In the genomic region with DNA sequence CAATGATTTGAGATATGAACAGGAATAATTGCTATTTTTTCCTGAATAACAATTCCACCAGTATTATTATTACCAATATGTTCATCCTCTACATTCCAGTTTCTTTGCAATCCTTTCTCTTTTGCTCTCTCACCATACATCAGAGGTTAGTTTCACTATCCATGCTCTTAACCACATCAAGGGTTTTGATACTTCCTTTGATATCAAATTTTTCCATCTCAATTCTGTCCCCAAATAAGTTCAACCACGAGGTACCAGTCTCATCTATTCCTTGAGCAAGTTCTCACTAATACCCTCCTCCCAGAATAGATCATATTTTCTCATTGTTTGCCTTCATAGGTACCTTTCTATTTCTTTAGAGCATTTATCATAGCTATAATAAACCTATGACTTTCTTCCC, we compare ENCODE assay signal across 9 cellular contexts. TPM values are rescaled to one million over a fixed set of nuclear protein-coding genes. Genes with fewer than 3 reads are reported as not detected.
A peak's percentile ranks its signal among the peaks of the same experiment; 100 is the strongest.
DNase-seq lines count a peak whose midpoint lies in the region; ATAC-seq and TF ChIP-seq lines count a peak whose summit lies in the region.
"Not testable (repeated sequence)": the region's sequence is repeated elsewhere in the genome, so short reads cannot be mapped to it uniquely, and the experiment has no call there.
"Had no signal": no experiment of that assay in that cellular context is flagged by ENCODE, and none has a peak within 500 bp of the region (broad histone marks: within the 10 kb centered on the region; RNA-seq: fewer than 3 reads in every experiment).

No MANE protein-coding gene starts in this region.

- H3K27ac ChIP-seq in DND-41 (ENCODE audit: low read length), result 0 out of 2 replicates have a peak overlapping the region, but pooled peaks have one; percentile 16

- H3K4me1 ChIP-seq in DND-41 (ENCODE audit: insufficient read depth, low read length), result not testable (repeated sequence)

- peaks cover 25% of the 10 kb centered on the region; the same call in 1 of the 2 replicates for H4K20me1 ChIP-seq in DND-41 (ENCODE audit: insufficient read depth, low read length)

- CTCF ChIA-PET in activated CD4-positive, alpha-beta memory T cell treated with anti-CD3 and anti-CD28 coated beads for 36 hours (lab: Charles Lee), result interaction anchor here (1.2 kb wide), 1 partner anchor 25 kb away, joined by 3 read pairs; no protein-coding TSS in a partner anchor

- peaks cover 27% of the 10 kb centered on the region for H3K79me2 ChIP-seq in DND-41 (ENCODE audit: insufficient read depth, low read length)

- intact Hi-C loops in activated CD4-positive, alpha-beta memory T cell treated with anti-CD3 and anti-CD28 coated beads for 36 hours (cut with micrococcal nuclease), result not testable (repeated sequence)

- peaks cover 35% of the 10 kb centered on the region for H3K4me1 Mint-ChIP-seq in T-helper 1 cell treated with Interleukin-12 subunit alpha and Interleukin-12 subunit beta and Interleukin-4 antibody, amounts not matched to agents 30 μg/mL and 1 μg/mL, for 36 hours (ENCODE audit: low read depth)
- peaks cover 58% of the 10 kb centered on the region for H3K4me1 Mint-ChIP-seq in activated CD4-positive, alpha-beta memory T cell treated with anti-CD3 and anti-CD28 coated beads for 36 hours (ENCODE audit: low read depth)
- H3K4me1 Mint-ChIP-seq in activated T-cell treated with anti-CD3 and anti-CD28 coated beads, Interleukin-2, amount 50 U/mL, for 72 hours (ENCODE audit: low read depth), result peaks cover 53% of the 10 kb centered on the region
- H3K4me1 Mint-ChIP-seq in effector memory CD8-positive, alpha-beta T cell (ENCODE audit: low read depth in 2 of 2), result peaks cover 24 to 49% of the 10 kb centered on the region in 2 donors
- peaks cover 27 to 50% of the 10 kb centered on the region in 2 donors for H3K4me1 Mint-ChIP-seq in natural killer cell treated with Interleukin-12 subunit alpha and Interleukin-12 subunit beta and Interleukin-15 and Interleukin-18, amount 100 ng/mL, for 72 hours (ENCODE audit: low read depth in 2 of 2)

- H3K27me3 Mint-ChIP-seq in T-helper 1 cell treated with Interleukin-12 subunit alpha and Interleukin-12 subunit beta and Interleukin-4 antibody, amounts not matched to agents 30 μg/mL and 1 μg/mL, for 36 hours (ENCODE audit: low read depth); activated CD4-positive, alpha-beta memory T cell treated with anti-CD3 and anti-CD28 coated beads for 36 hours; activated T-cell treated with anti-CD3 and anti-CD28 coated beads, Interleukin-2, amount 50 U/mL, for 72 hours (ENCODE audit: low read depth); effector memory CD8-positive, alpha-beta T cell; natural killer cell treated with Interleukin-12 subunit alpha and Interleukin-12 subunit beta and Interleukin-15 and Interleukin-18, amount 100 ng/mL, for 72 hours: not testable (repeated sequence)

- peak overlapping the region; percentile 8 for H3K4me3 Mint-ChIP-seq in T-helper 1 cell treated with Interleukin-12 subunit alpha and Interleukin-12 subunit beta and Interleukin-4 antibody, amounts not matched to agents 30 μg/mL and 1 μg/mL, for 36 hours
- peak overlapping the region; percentile 38 for H3K4me3 Mint-ChIP-seq in activated CD4-positive, alpha-beta memory T cell treated with anti-CD3 and anti-CD28 coated beads for 36 hours
- H3K4me3 Mint-ChIP-seq in activated T-cell treated with anti-CD3 and anti-CD28 coated beads, Interleukin-2, amount 50 U/mL, for 72 hours, result peak overlapping the region in 1 of 2 donors; percentile 6
- H3K4me3 Mint-ChIP-seq in effector memory CD8-positive, alpha-beta T cell, result peak overlapping the region in 1 of 2 donors; percentile 56
- H3K4me3 Mint-ChIP-seq in natural killer cell treated with Interleukin-12 subunit alpha and Interleukin-12 subunit beta and Interleukin-15 and Interleukin-18, amount 100 ng/mL, for 72 hours, result not testable (repeated sequence)

- not testable (repeated sequence) for H3K9me3 ChIP-seq in DND-41 (ENCODE audit: insufficient read depth, low read length, severe bottlenecking)

- peaks cover 56% of the 10 kb centered on the region for H3K36me3 Mint-ChIP-seq in T-helper 1 cell treated with Interleukin-12 subunit alpha and Interleukin-12 subunit beta and Interleukin-4 antibody, amounts not matched to agents 30 μg/mL and 1 μg/mL, for 36 hours (ENCODE audit: low read depth)
- peaks cover 67% of the 10 kb centered on the region for H3K36me3 Mint-ChIP-seq in activated CD4-positive, alpha-beta memory T cell treated with anti-CD3 and anti-CD28 coated beads for 36 hours
- H3K36me3 Mint-ChIP-seq in activated T-cell treated with anti-CD3 and anti-CD28 coated beads, Interleukin-2, amount 50 U/mL, for 72 hours (ENCODE audit: insufficient read depth in 2 of 2), result peaks cover 19 to 60% of the 10 kb centered on the region in 2 donors
- peaks cover 31 to 56% of the 10 kb centered on the region in 2 donors for H3K36me3 Mint-ChIP-seq in activated naive CD4-positive, alpha-beta T cell treated with anti-CD3 and anti-CD28 coated beads, Interleukin-2, amount 50 U/mL, for 72 hours
- peaks cover 80% of the 10 kb centered on the region for H3K36me3 Mint-ChIP-seq in effector memory CD8-positive, alpha-beta T cell (ENCODE audit: insufficient read depth)
- peaks cover 45% of the 10 kb centered on the region for H3K36me3 Mint-ChIP-seq in natural killer cell treated with Interleukin-12 subunit alpha and Interleukin-12 subunit beta and Interleukin-15 and Interleukin-18, amount 100 ng/mL, for 72 hours

- TF ChIP-seq CTCF in DND-41 (IDR thresholded peaks at IDR 0.05; ENCODE audit: borderline replicate concordance, extremely low read depth, low read length, poor library complexity, severe bottlenecking), result not testable (repeated sequence)

- ATAC-seq in DND-41 (ENCODE audit: insufficient read depth, low read depth), result peak; percentile 52; the same call in 2 of the 3 replicates
- peak; percentile 25 to 52 for ATAC-seq in activated T-cell treated with anti-CD3 and anti-CD28 coated beads, Interleukin-2, amount 50 U/mL, for 72 hours (replicated peaks in 1 of 2)
- peak; percentile 84 to 90 for ATAC-seq in activated naive CD4-positive, alpha-beta T cell treated with anti-CD3 and anti-CD28 coated beads, Interleukin-2, amount 50 U/mL, for 72 hours
- peak; percentile 72 for ATAC-seq in effector memory CD8-positive, alpha-beta T cell (replicated peaks)
- not testable (repeated sequence) for ATAC-seq in natural killer cell treated with Interleukin-12 subunit alpha and Interleukin-12 subunit beta and Interleukin-15 and Interleukin-18, amount 100 ng/mL, for 72 hours

- not testable (repeated sequence) for H2AFZ ChIP-seq in DND-41 (ENCODE audit: low read depth, low read length)

- POLR2A ChIA-PET in activated CD4-positive, alpha-beta memory T cell treated with anti-CD3 and anti-CD28 coated beads for 36 hours (lab: Charles Lee), result not testable (repeated sequence)

- H3K27ac Mint-ChIP-seq in T-helper 1 cell treated with Interleukin-12 subunit alpha and Interleukin-12 subunit beta and Interleukin-4 antibody, amounts not matched to agents 30 μg/mL and 1 μg/mL, for 36 hours, result peak overlapping the region; percentile 60
- peak overlapping the region; percentile 67 for H3K27ac Mint-ChIP-seq in activated CD4-positive, alpha-beta memory T cell treated with anti-CD3 and anti-CD28 coated beads for 36 hours
- H3K27ac Mint-ChIP-seq in activated T-cell treated with anti-CD3 and anti-CD28 coated beads, Interleukin-2, amount 50 U/mL, for 72 hours, result peak overlapping the region; percentile 13
- H3K27ac Mint-ChIP-seq in activated naive CD4-positive, alpha-beta T cell treated with anti-CD3 and anti-CD28 coated beads, Interleukin-2, amount 50 U/mL, for 72 hours, result peak overlapping the region; percentile 27 to 36
- H3K27ac Mint-ChIP-seq in effector memory CD8-positive, alpha-beta T cell, result peak overlapping the region; percentile 30 to 85
- peak overlapping the region; percentile 45 to 57 for H3K27ac Mint-ChIP-seq in natural killer cell treated with Interleukin-12 subunit alpha and Interleukin-12 subunit beta and Interleukin-15 and Interleukin-18, amount 100 ng/mL, for 72 hours

- not testable (repeated sequence) for H3K9ac ChIP-seq in DND-41 (ENCODE audit: low read depth, low read length)

- not testable (repeated sequence) for H3K4me3 ChIP-seq in DND-41 (ENCODE audit: low read depth in 1 of 2, low read length in 2 of 2)

- H3K9me3 Mint-ChIP-seq in T-helper 1 cell treated with Interleukin-12 subunit alpha and Interleukin-12 subunit beta and Interleukin-4 antibody, amounts not matched to agents 30 μg/mL and 1 μg/mL, for 36 hours; activated CD4-positive, alpha-beta memory T cell treated with anti-CD3 and anti-CD28 coated beads for 36 hours; activated T-cell treated with anti-CD3 and anti-CD28 coated beads, Interleukin-2, amount 50 U/mL, for 72 hours; activated naive CD4-positive, alpha-beta T cell treated with anti-CD3 and anti-CD28 coated beads, Interleukin-2, amount 50 U/mL, for 72 hours; effector memory CD8-positive, alpha-beta T cell; natural killer cell treated with Interleukin-12 subunit alpha and Interleukin-12 subunit beta and Interleukin-15 and Interleukin-18, amount 100 ng/mL, for 72 hours: not testable (repeated sequence)

- H3K4me2 ChIP-seq in DND-41 (ENCODE audit: insufficient read depth, low read length), result not testable (repeated sequence)

- DNase-seq in DND-41; activated CD4-positive, alpha-beta memory T cell treated with anti-CD3 and anti-CD28 coated beads for 36 hours; activated T-cell treated with anti-CD3 and anti-CD28 coated beads, Interleukin-2, amount 50 U/mL, for 72 hours; activated naive CD4-positive, alpha-beta T cell treated with anti-CD3 and anti-CD28 coated beads, Interleukin-2, amount 50 U/mL, for 72 hours (ENCODE audit: low spot score in 2 of 2); effector memory CD8-positive, alpha-beta T cell; natural killer cell treated with Interleukin-12 subunit alpha and Interleukin-12 subunit beta and Interleukin-15 and Interleukin-18, amount 100 ng/mL, for 72 hours (ENCODE audit: low spot score): not testable (repeated sequence)

- H3K27me3 ChIP-seq in DND-41 (ENCODE audit: insufficient read depth, low read length, poor library complexity), result not testable (repeated sequence)

- peaks cover 89% of the 10 kb centered on the region for H3K36me3 ChIP-seq in DND-41 (ENCODE audit: insufficient read depth, low read length)

RNA-seq across cellular contexts. Expression of a gene that starts 30.1 kb away (rescaled TPM):
- 100 to 1,000 TPM; 216 to 224 TPM for total RNA-seq in activated CD4-positive, alpha-beta memory T cell treated with anti-CD3 and anti-CD28 coated beads for 36 hours
- total RNA-seq in activated T-cell treated with anti-CD3 and anti-CD28 coated beads, Interleukin-2, amount 50 U/mL, for 72 hours, result 100 to 1,000 TPM in 1 of 2 donors, 10 to 100 TPM in 1; 37.6 to 103 TPM
- 10 to 100 TPM; 14.4 to 23.6 TPM for total RNA-seq in activated naive CD4-positive, alpha-beta T cell treated with anti-CD3 and anti-CD28 coated beads, Interleukin-2, amount 50 U/mL, for 72 hours
- 1 to 10 TPM; 1.8 to 6.6 TPM for total RNA-seq in natural killer cell treated with Interleukin-12 subunit alpha and Interleukin-12 subunit beta and Interleukin-15 and Interleukin-18, amount 100 ng/mL, for 72 hours
- total RNA-seq: HepG2, HT-29 had no signal

RNA-seq across cellular contexts. Expression of a gene that starts 36.8 kb away (rescaled TPM):
- 100 to 1,000 TPM; 215 to 220 TPM for total RNA-seq in activated CD4-positive, alpha-beta memory T cell treated with anti-CD3 and anti-CD28 coated beads for 36 hours
- 100 to 1,000 TPM; 311 to 326 TPM for total RNA-seq in activated T-cell treated with anti-CD3 and anti-CD28 coated beads, Interleukin-2, amount 50 U/mL, for 72 hours
- 100 to 1,000 TPM; 226 to 314 TPM for total RNA-seq in activated naive CD4-positive, alpha-beta T cell treated with anti-CD3 and anti-CD28 coated beads, Interleukin-2, amount 50 U/mL, for 72 hours
- 100 to 1,000 TPM; 186 to 228 TPM for total RNA-seq in natural killer cell treated with Interleukin-12 subunit alpha and Interleukin-12 subunit beta and Interleukin-15 and Interleukin-18, amount 100 ng/mL, for 72 hours
- total RNA-seq: HepG2, HT-29 had no signal

Comparison
In these comparisons a context has a peak if more than half of its experiments do, and no peak if none do; other contexts are left out.
1. H3K27ac Mint-ChIP-seq: peak in every context shown above with its lines; median percentile 67 in activated CD4-positive, alpha-beta memory T cell treated with anti-CD3 and anti-CD28 coated beads for 36 hours; 60 in T-helper 1 cell treated with Interleukin-12 subunit alpha and Interleukin-12 subunit beta and Interleukin-4 antibody, amounts not matched to agents 30 μg/mL and 1 μg/mL, for 36 hours; 58 in effector memory CD8-positive, alpha-beta T cell; 51 in natural killer cell treated with Interleukin-12 subunit alpha and Interleukin-12 subunit beta and Interleukin-15 and Interleukin-18, amount 100 ng/mL, for 72 hours; 32 in activated naive CD4-positive, alpha-beta T cell treated with anti-CD3 and anti-CD28 coated beads, Interleukin-2, amount 50 U/mL, for 72 hours; 13 in activated T-cell treated with anti-CD3 and anti-CD28 coated beads, Interleukin-2, amount 50 U/mL, for 72 hours.